ENCODE assay signal across 1 cellular context in genomic region chr9:9855503-9856078, GRCh38.
TF ChIP-seq lines count a peak whose summit lies in the region.

No MANE protein-coding gene starts in this region.

TF ChIP-seq in WTC11, 78 proteins besides CTCF, POLR2A, EP300 and RAD21 (continued from another document):
- TF ChIP-seq MAX (CRISPR knock-in tag; IDR thresholded peaks at IDR 0.05) (no peak), SOX15 (CRISPR knock-in tag; IDR thresholded peaks at IDR 0.05) (no peak), ZNF232 (CRISPR knock-in tag; IDR thresholded peaks at IDR 0.05) (no peak), PRRX2 (CRISPR knock-in tag; IDR thresholded peaks at IDR 0.05) (no peak)
